8 cellular contexts compared by ENCODE assay signal in the genomic region with DNA sequence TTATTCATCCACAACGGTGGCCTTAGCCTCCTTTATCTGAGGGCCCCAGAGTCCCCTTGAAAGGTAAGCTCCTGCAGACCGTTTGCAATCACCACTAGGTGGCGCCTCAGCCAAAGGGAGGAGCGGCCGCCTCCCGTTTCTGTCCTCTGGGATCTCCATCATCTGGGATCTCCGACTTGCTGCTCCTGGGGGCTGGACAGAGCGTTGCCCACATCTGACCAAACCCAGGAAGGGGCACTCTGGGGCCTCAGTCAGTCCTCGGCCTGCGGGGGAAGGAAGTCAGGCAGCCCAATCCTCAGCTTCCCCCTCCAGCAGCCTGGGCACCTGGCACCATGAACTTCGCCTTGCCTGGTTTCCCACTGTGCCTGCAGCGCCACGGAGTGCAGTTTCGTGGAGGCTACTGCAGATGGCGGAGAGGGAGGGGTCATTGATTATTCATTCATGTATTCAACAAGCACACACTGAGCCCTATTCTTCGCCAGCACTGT. TPM values are rescaled to one million over a fixed set of nuclear protein-coding genes. Genes with fewer than 3 reads are reported as not detected.
DNase-seq lines count a peak whose midpoint lies in the region; ATAC-seq and TF ChIP-seq lines count a peak whose summit lies in the region.

No MANE protein-coding gene starts in this region.

- DNase-seq in CD1c-positive myeloid dendritic cell (ENCODE audit: extremely low spot score) (peak; percentile 75), HCEC 1CT (peak; percentile 65), NCI-H748 (lab: John Stamatoyannopoulos, UW; ENCODE audit: unreplicated experiment) (peak; percentile 83), endothelial cell (ENCODE audit: low spot score) (peak; percentile 78), myocyte (ENCODE audit: low read depth) (peak; percentile 77)
- peak; percentile 25 to 43 (median 35) for DNase-seq in activated CD8-positive, alpha-beta memory T cell treated with anti-CD3 and anti-CD28 coated beads for 48 hours (ENCODE audit: low read depth in 2 of 3, low spot score in 2 of 3)
- peak; percentile 42 for DNase-seq in stimulated activated naive CD4-positive, alpha-beta T cell treated with Interleukin-2 at 50 U/mL for 16 hours (lab: John Stamatoyannopoulos, UW)

- peak; percentile 83 for TF ChIP-seq CTCF in endothelial cell (IDR thresholded peaks at IDR 0.05; ENCODE audit: unreplicated experiment)

- H3K36me3 Mint-ChIP-seq in endothelial cell (ENCODE audit: low read depth, unreplicated experiment): peaks cover 32% of the 10 kb centered on the region

- H3K4me1 Mint-ChIP-seq in endothelial cell (ENCODE audit: unreplicated experiment): peaks cover 22% of the 10 kb centered on the region

- H3K27me3 Mint-ChIP-seq in endothelial cell (ENCODE audit: unreplicated experiment): peaks cover 69% of the 10 kb centered on the region

- H3K4me3 Mint-ChIP-seq in endothelial cell (ENCODE audit: unreplicated experiment): peak overlapping the region; percentile 51

- no peaks in the 10 kb centered on the region for H3K9me3 Mint-ChIP-seq in endothelial cell (ENCODE audit: unreplicated experiment)

- no peak overlapping the region for H3K27ac Mint-ChIP-seq in endothelial cell (ENCODE audit: unreplicated experiment)

- no peak for ATAC-seq in HG03432 (IDR thresholded peaks at IDR 0.05; ENCODE audit: unreplicated experiment)

RNA-seq across cellular contexts. Expression of a gene that starts 23.5 kb away (rescaled TPM):
- 149 TPM for total RNA-seq in endothelial cell (ENCODE audit: unreplicated experiment)
- total RNA-seq in myocyte: 26.1 and 33.4 TPM in 2 replicates
- 41.7 TPM for polyA plus RNA-seq in myocyte (2012)
